Comparison of ENCODE assay signal across 8 cellular contexts in genomic region chr17:28643979-28644781, GRCh38. TPM values are rescaled to one million over a fixed set of nuclear protein-coding genes. Genes with fewer than 3 reads are reported as not detected.
DNase-seq lines count a peak whose midpoint lies in the region; ATAC-seq, FAIRE-seq and TF ChIP-seq lines count a peak whose summit lies in the region.

No MANE protein-coding gene starts in this region.

- intact Hi-C loops in spleen (cut with DNase I; ENCODE audit: low total_unique reads): no loop called here

- peaks cover 36% of the 10 kb centered on the region for H3K4me1 ChIP-seq in BLaER1
- peaks cover 31 to 72% (median 52%) of the 10 kb centered on the region in 6 donors for H3K4me1 ChIP-seq in spleen

- in situ Hi-C loops in KBM-7 (cut with MboI; ENCODE audit: low pct_unique_long_range_greater_than_20kb, low sequenced_read_pairs): no loop called here

- peak overlapping the region; percentile 77 for H3K27ac ChIP-seq in BLaER1
- H3K27ac ChIP-seq in caudate nucleus (ENCODE audit: low read depth, low read length): peak overlapping the region; percentile 82
- peak overlapping the region; percentile 93 to 99 (median 96) for H3K27ac ChIP-seq in spleen

- no peak for DNase-seq in GM18507 (ENCODE audit: extremely low spot score, insufficient read length, low read depth)
- peak; percentile 86 for DNase-seq in KBM-7
- peak in 8 of 61 donors; percentile 7 to 53 (median 23) for DNase-seq in caudate nucleus (lab: John Stamatoyannopoulos, UW)
- DNase-seq in iris pigment epithelial cell (ENCODE audit: low read depth): peak; percentile 62
- peak; percentile 84 for DNase-seq in spleen

- H3K9ac ChIP-seq in BLaER1: peak overlapping the region; percentile 82

- peaks cover 54% of the 10 kb centered on the region for H4K20me1 ChIP-seq in BLaER1

- peak overlapping the region; percentile 85 for H3K4me3 ChIP-seq in BLaER1
- H3K4me3 ChIP-seq in spleen: peak overlapping the region; percentile 68 to 97 (median 90)

- 0 to 1% (median 1%) methylated on average over 17 to 18 of the region's 18 CpGs for WGBS in spleen, 5 donors

- no peaks in the 10 kb centered on the region for H3K9me3 ChIP-seq in BLaER1
- H3K9me3 ChIP-seq in spleen: no peaks in the 10 kb centered on the region

- TF ChIP-seq POLR2A in spleen (IDR thresholded peaks at IDR 0.05): no peak

- TF ChIP-seq CTCF in spleen (IDR thresholded peaks at IDR 0.05 in 8 of 11, conservative IDR thresholded peaks at IDR 0.05 in 3 of 11): peak; percentile 35 to 76 (median 52)

- FAIRE-seq in GM18507 (lab: Jason Lieb, UNC): peak; percentile 80

- peak overlapping the region; percentile 80 for H3K4me2 ChIP-seq in BLaER1

- H3K27me3 ChIP-seq in BLaER1 (no peaks in the 10 kb centered on the region), spleen (replicated peaks in 1 of 7) (no peaks in the 10 kb centered on the region)

- ATAC-seq in SK-N-SH treated with all-trans-retinoic acid at 6 μM for 48 hours: peak; percentile 23
- no peak for ATAC-seq in HG02610 (IDR thresholded peaks at IDR 0.05; ENCODE audit: unreplicated experiment)

- peaks cover 64% of the 10 kb centered on the region for H3K36me3 ChIP-seq in BLaER1
- H3K36me3 ChIP-seq in spleen: peaks cover 2 to 62% (median 55%) of the 10 kb centered on the region in 6 donors

TF ChIP-seq in SK-N-SH treated with all-trans-retinoic acid at 6 μM for 48 hours, 23 proteins besides CTCF, POLR2A, EP300 and RAD21:
- TF ChIP-seq RARB (CRISPR knock-in tag; IDR thresholded peaks at IDR 0.05) (no peak), ISL1 (CRISPR knock-in tag; IDR thresholded peaks at IDR 0.05) (no peak), TOX (CRISPR knock-in tag; IDR thresholded peaks at IDR 0.05; ENCODE audit: borderline replicate concordance) (no peak), TCF4 (CRISPR knock-in tag; IDR thresholded peaks at IDR 0.05; ENCODE audit: borderline replicate concordance) (no peak)
- TF ChIP-seq, protein P1, sequence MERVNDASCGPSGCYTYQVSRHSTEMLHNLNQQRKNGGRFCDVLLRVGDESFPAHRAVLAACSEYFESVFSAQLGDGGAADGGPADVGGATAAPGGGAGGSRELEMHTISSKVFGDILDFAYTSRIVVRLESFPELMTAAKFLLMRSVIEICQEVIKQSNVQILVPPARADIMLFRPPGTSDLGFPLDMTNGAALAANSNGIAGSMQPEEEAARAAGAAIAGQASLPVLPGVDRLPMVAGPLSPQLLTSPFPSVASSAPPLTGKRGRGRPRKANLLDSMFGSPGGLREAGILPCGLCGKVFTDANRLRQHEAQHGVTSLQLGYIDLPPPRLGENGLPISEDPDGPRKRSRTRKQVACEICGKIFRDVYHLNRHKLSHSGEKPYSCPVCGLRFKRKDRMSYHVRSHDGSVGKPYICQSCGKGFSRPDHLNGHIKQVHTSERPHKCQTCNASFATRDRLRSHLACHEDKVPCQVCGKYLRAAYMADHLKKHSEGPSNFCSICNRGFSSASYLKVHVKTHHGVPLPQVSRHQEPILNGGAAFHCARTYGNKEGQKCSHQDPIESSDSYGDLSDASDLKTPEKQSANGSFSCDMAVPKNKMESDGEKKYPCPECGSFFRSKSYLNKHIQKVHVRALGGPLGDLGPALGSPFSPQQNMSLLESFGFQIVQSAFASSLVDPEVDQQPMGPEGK (CRISPR knock-in tag; IDR thresholded peaks at IDR 0.05; ENCODE audit: borderline replicate concordance): no peak
- TF ChIP-seq, protein P2, sequence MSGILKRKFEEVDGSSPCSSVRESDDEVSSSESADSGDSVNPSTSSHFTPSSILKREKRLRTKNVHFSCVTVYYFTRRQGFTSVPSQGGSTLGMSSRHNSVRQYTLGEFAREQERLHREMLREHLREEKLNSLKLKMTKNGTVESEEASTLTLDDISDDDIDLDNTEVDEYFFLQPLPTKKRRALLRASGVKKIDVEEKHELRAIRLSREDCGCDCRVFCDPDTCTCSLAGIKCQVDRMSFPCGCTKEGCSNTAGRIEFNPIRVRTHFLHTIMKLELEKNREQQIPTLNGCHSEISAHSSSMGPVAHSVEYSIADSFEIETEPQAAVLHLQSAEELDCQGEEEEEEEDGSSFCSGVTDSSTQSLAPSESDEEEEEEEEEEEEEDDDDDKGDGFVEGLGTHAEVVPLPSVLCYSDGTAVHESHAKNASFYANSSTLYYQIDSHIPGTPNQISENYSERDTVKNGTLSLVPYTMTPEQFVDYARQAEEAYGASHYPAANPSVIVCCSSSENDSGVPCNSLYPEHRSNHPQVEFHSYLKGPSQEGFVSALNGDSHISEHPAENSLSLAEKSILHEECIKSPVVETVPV (CRISPR knock-in tag; IDR thresholded peaks at IDR 0.05): no peak

RNA-seq across cellular contexts. Expression of gene BLTP2, which starts 0.8 kb away (rescaled TPM):
- total RNA-seq in spleen: 100 to 1,000 TPM; 143 to 193 (median 149) TPM
- polyA plus RNA-seq in spleen: 10 to 100 TPM; 11.8 to 25.2 (median 14.6) TPM

RNA-seq across cellular contexts. Expression of gene SDF2, which starts 17.5 kb away (rescaled TPM):
- 10 to 100 TPM; 43.1 to 54.5 (median 48.7) TPM for total RNA-seq in spleen
- 10 to 100 TPM; 28.7 to 38.3 (median 35.2) TPM for polyA plus RNA-seq in spleen

RNA-seq across cellular contexts. Expression of gene SUPT6H, which starts 17.8 kb away (rescaled TPM):
- 10 to 100 TPM; 68.5 to 91.2 (median 78.7) TPM for total RNA-seq in spleen
- 10 to 100 TPM; 11.6 to 29.7 (median 24.0) TPM for polyA plus RNA-seq in spleen

RNA-seq across cellular contexts. Expression of gene RSKR, which starts 30.2 kb away (rescaled TPM):
- total RNA-seq in spleen: 10 to 100 TPM; 11.6 to 30.9 (median 19.3) TPM
- 1 to 10 TPM; 2.1 to 4.5 (median 2.8) TPM for polyA plus RNA-seq in spleen

RNA-seq across cellular contexts. Expression of gene SPAG5, which starts 45.4 kb away (rescaled TPM):
- total RNA-seq in spleen: 10 to 100 TPM in 5 of 7 donors, 1 to 10 TPM in 2; 6.2 to 19.7 (median 14.3) TPM
- polyA plus RNA-seq in spleen: 10 to 100 TPM in 2 of 3 donors, 1 to 10 TPM in 1; 9.6 to 18.0 (median 14.9) TPM
